In genomic region chr3:56422316-56422715, GRCh38 we compare ENCODE assay signal across 18 cellular contexts. TPM values are rescaled to one million over a fixed set of nuclear protein-coding genes. Genes with fewer than 3 reads are reported as not detected.
DNase-seq lines count a peak whose midpoint lies in the region; ATAC-seq, FAIRE-seq and TF ChIP-seq lines count a peak whose summit lies in the region.
"Had no signal": no experiment of that assay in that cellular context is flagged by ENCODE, and none has a peak within 500 bp of the region (broad histone marks: within the 10 kb centered on the region; RNA-seq: fewer than 3 reads in every experiment).

No MANE protein-coding gene starts in this region.

- H3K56ac ChIP-seq in H1 (replicated peaks; ENCODE audit: insufficient read length, low read depth, low read length): no peak overlapping the region

- no peak overlapping the region for H3K18ac ChIP-seq in H1 (ENCODE audit: extremely low read depth, low read length)

- no peak overlapping the region for H3K4ac ChIP-seq in H1 (replicated peaks; ENCODE audit: insufficient read length, low read depth, low read length)

- H2BK5ac ChIP-seq in H1 (ENCODE audit: low read depth, low read length): no peak overlapping the region

- no peaks in the 10 kb centered on the region for H3K27me3 ChIP-seq in H1 (replicated peaks in 1 of 4; ENCODE audit: control insufficient read depth in 3 of 4, extremely low read depth in 1 of 4, insufficient read depth in 3 of 4, low read length in 3 of 4)
- H3K27me3 ChIP-seq: BLaER1 had no signal

- no peak overlapping the region for H2BK120ac ChIP-seq in H1 (replicated peaks; ENCODE audit: low read depth, low read length)

- H3K79me1 ChIP-seq in H1 (ENCODE audit: low read depth, low read length): no peaks in the 10 kb centered on the region

- intact Hi-C loops in activated naive CD4-positive, alpha-beta T cell treated with anti-CD3 and anti-CD28 coated beads for 36 hours (cut with micrococcal nuclease): no loop called here

- CTCF ChIA-PET in activated naive CD4-positive, alpha-beta T cell treated with anti-CD3 and anti-CD28 coated beads for 36 hours (lab: Charles Lee): no interaction called here
- CTCF ChIA-PET in H1 (lab: Charles Lee; ENCODE audit: partially characterized antibody): interaction anchor here (0.8 to 4.1 kb wide), 8 partner anchors 9 to 83 kb away, joined by 3 to 17 read pairs (median 4); no protein-coding TSS in a partner anchor
- CTCF ChIA-PET in RWPE1 (lab: Yijun Ruan, JAX): interaction anchor here (0.8 kb wide), 1 partner anchor 15 kb away, joined by 5 read pairs; no protein-coding TSS in a partner anchor

- no peak for TF ChIP-seq POLR2A in H1 (IDR thresholded peaks at IDR 0.05; ENCODE audit: control extremely low read depth in 1 of 2, low read depth in 2 of 2, low read length in 2 of 2)

- H2AFZ ChIP-seq in H1 (ENCODE audit: low read length): no peak overlapping the region

- no peak overlapping the region for H2BK20ac ChIP-seq in H1 (ENCODE audit: low read length)

- peak; percentile 14 to 17; a peak in 2 of 4 replicates for TF ChIP-seq RAD21 in H1 (IDR thresholded peaks at IDR 0.05 in 1 of 2, conservative IDR thresholded peaks at IDR 0.05 in 1 of 2; ENCODE audit: low read depth in 2 of 2, low read length in 2 of 2)

- no peaks in the 10 kb centered on the region for H3K9me3 Mint-ChIP-seq in activated naive CD4-positive, alpha-beta T cell treated with anti-CD3 and anti-CD28 coated beads for 36 hours

- no peaks in the 10 kb centered on the region for H3K36me3 Mint-ChIP-seq in activated naive CD4-positive, alpha-beta T cell treated with anti-CD3 and anti-CD28 coated beads for 36 hours (ENCODE audit: low read depth)
- H3K36me3 Mint-ChIP-seq: CD14-positive monocyte; CD4-positive, alpha-beta memory T cell had no signal

- POLR2A ChIA-PET in H1 (lab: Charles Lee; ENCODE audit: partially characterized antibody): no interaction called here
- POLR2A ChIA-PET in RWPE1 (lab: Yijun Ruan, JAX; ENCODE audit: low non-redundant PET): no interaction called here

- H4K5ac ChIP-seq in H1 (ENCODE audit: insufficient read length, low read depth, low read length): no peak overlapping the region

- TF ChIP-seq CTCF in H1 (IDR thresholded peaks at IDR 0.05; ENCODE audit: control extremely low read depth in 1 of 3, insufficient read depth in 1 of 3, low read depth in 1 of 3, low read length in 3 of 3) (no peak), RWPE1 (conservative IDR thresholded peaks at IDR 0.05; ENCODE audit: low read depth) (no peak)

- H3K79me2 ChIP-seq in H1 (ENCODE audit: control insufficient read depth in 1 of 2, insufficient read depth in 2 of 2, low read length in 2 of 2): no peaks in the 10 kb centered on the region

- no peak for TF ChIP-seq EP300 in H1 (IDR thresholded peaks at IDR 0.05; ENCODE audit: borderline replicate concordance in 1 of 2, low read depth in 2 of 2, low read length in 2 of 2)

- H3K4me1 Mint-ChIP-seq in activated naive CD4-positive, alpha-beta T cell treated with anti-CD3 and anti-CD28 coated beads for 36 hours (ENCODE audit: low read depth): peaks cover 5% of the 10 kb centered on the region
- H3K4me1 Mint-ChIP-seq: CD14-positive monocyte had no signal

- H2BK15ac ChIP-seq in H1 (ENCODE audit: low read length): no peak overlapping the region

- H3K4me3 ChIP-seq in H1 (ENCODE audit: extremely low read depth in 1 of 4, insufficient read depth in 2 of 4, low read depth in 3 of 4, low read length in 4 of 4): no peak overlapping the region
- H3K4me3 ChIP-seq: A549, BLaER1, HAP-1 had no signal

- peaks cover 0 to 2% (median 0%) of the 10 kb centered on the region in 4 experiments; a peak in 3 of 8 replicates for H3K36me3 ChIP-seq in H1 (ENCODE audit: control insufficient read depth in 2 of 4, insufficient read depth in 4 of 4, low read length in 3 of 4)
- H3K36me3 ChIP-seq: BLaER1, HAP-1 had no signal

- DNase-seq in activated naive CD4-positive, alpha-beta T cell treated with anti-CD3 and anti-CD28 coated beads for 36 hours: no peak
- no peak for DNase-seq in activated naive CD4-positive, alpha-beta T cell treated with anti-CD3 and anti-CD28 coated beads, Interleukin-2, amount 50 U/mL, for 16 hours
- DNase-seq in RPMI8226 (peak; percentile 5), H1 (ENCODE audit: low read depth in 1 of 2, low spot score in 2 of 2) (no peak), RWPE1 (ENCODE audit: low spot score) (no peak)
- DNase-seq: CD4-positive, alpha-beta memory T cell; DMS153; DMS79; GF-D8; GOT3 had no signal

- no peaks in the 10 kb centered on the region for H3K9me3 ChIP-seq in H1 (ENCODE audit: insufficient read depth in 2 of 2, low read depth in 1 of 2, low read length in 1 of 2)
- H3K9me3 ChIP-seq: A549, BLaER1, HAP-1 had no signal

- H2AK5ac ChIP-seq in H1 (ENCODE audit: low read depth, low read length): no peak overlapping the region

- no peak overlapping the region for H2BK12ac ChIP-seq in H1 (ENCODE audit: low read depth, low read length)

- peaks cover 0 to 9% (median 0%) of the 10 kb centered on the region in 4 experiments; a peak in 1 of 7 replicates for H3K4me1 ChIP-seq in H1 (replicated peaks in 1 of 4; ENCODE audit: control insufficient read depth in 3 of 4, insufficient read depth in 4 of 4, low read length in 3 of 4)
- H3K4me1 ChIP-seq: A549, BLaER1, HAP-1 had no signal

- H4K8ac ChIP-seq in H1 (ENCODE audit: extremely low read depth, insufficient read depth, low read length): no peak overlapping the region

- no peaks in the 10 kb centered on the region for H3K23me2 ChIP-seq in H1 (ENCODE audit: low read depth, low read length)

- H3K14ac ChIP-seq in H1 (ENCODE audit: insufficient read length): no peak overlapping the region

- peaks cover 14% of the 10 kb centered on the region for H3K27me3 Mint-ChIP-seq in activated naive CD4-positive, alpha-beta T cell treated with anti-CD3 and anti-CD28 coated beads for 36 hours (ENCODE audit: low read depth)

- WGBS in H1 (ENCODE audit: extremely low coverage in 1 of 2, insufficient coverage in 1 of 2, insufficient read length in 1 of 2, insufficient replicate concordance in 2 of 2, low coverage in 1 of 2, low lambda C conversion rate in 2 of 2, missing lambda C conversion rate in 1 of 2), 2 experiments: 51% methylated on average over 2 of the region's 2 CpGs; no CpG with 5 or more reads in 1 of the 2 experiments

- H3K27ac Mint-ChIP-seq in activated naive CD4-positive, alpha-beta T cell treated with anti-CD3 and anti-CD28 coated beads for 36 hours: peak overlapping the region; percentile 5
- H3K27ac Mint-ChIP-seq: CD14-positive monocyte; CD4-positive, alpha-beta memory T cell had no signal

- H4K91ac ChIP-seq in H1 (replicated peaks; ENCODE audit: insufficient read length, low read length): no peak overlapping the region

- H3K27ac ChIP-seq in H1 (ENCODE audit: low read depth, low read length) (no peak overlapping the region), RWPE1 (no peak overlapping the region)
- H3K27ac ChIP-seq: 22Rv1, A549, BLaER1 had no signal

- H3K4me3 Mint-ChIP-seq in activated naive CD4-positive, alpha-beta T cell treated with anti-CD3 and anti-CD28 coated beads for 36 hours: no peak overlapping the region
- H3K4me3 Mint-ChIP-seq: CD14-positive monocyte; CD4-positive, alpha-beta memory T cell had no signal

- H3K23ac ChIP-seq in H1 (ENCODE audit: insufficient read length): no peak overlapping the region

- H3K4me2 ChIP-seq in H1 (ENCODE audit: insufficient read depth in 1 of 2, low read depth in 2 of 2, low read length in 2 of 2): no peak overlapping the region
- H3K4me2 ChIP-seq: A549, BLaER1 had no signal

- no peak overlapping the region for H3K9ac ChIP-seq in H1 (replicated peaks in 1 of 4; ENCODE audit: extremely low read depth in 1 of 4, low read depth in 3 of 4, low read length in 3 of 4)
- H3K9ac ChIP-seq: BLaER1 had no signal

- no peaks in the 10 kb centered on the region for H4K20me1 ChIP-seq in H1 (replicated peaks in 1 of 2; ENCODE audit: control insufficient read depth in 1 of 2, insufficient read depth in 2 of 2, low read length in 2 of 2)
- H4K20me1 ChIP-seq: BLaER1 had no signal

- ATAC-seq in HG03280 (IDR thresholded peaks at IDR 0.05; ENCODE audit: unreplicated experiment) (no peak), HG03378 (IDR thresholded peaks at IDR 0.05; ENCODE audit: unreplicated experiment) (no peak), HG02798 (IDR thresholded peaks at IDR 0.05; ENCODE audit: poor library complexity, unreplicated experiment) (no peak)
- ATAC-seq: A549 had no signal

- peak; percentile 24 for FAIRE-seq in H1 (lab: Jason Lieb, UNC)
- FAIRE-seq: A549 had no signal

TF ChIP-seq in H1, 55 proteins besides CTCF, POLR2A, EP300 and RAD21:
- TF ChIP-seq RNF2 (IDR thresholded peaks at IDR 0.05; ENCODE audit: borderline replicate concordance, low read depth, low read length, missing control alignments, poor library complexity, severe bottlenecking) (no peak), CREB1 (IDR thresholded peaks at IDR 0.05) (no peak), POLR2AphosphoS5 (IDR thresholded peaks at IDR 0.05; ENCODE audit: low read depth, low read length) (no peak), ATF2 (IDR thresholded peaks at IDR 0.05; ENCODE audit: low read length) (no peak), SAP30 (IDR thresholded peaks at IDR 0.05; ENCODE audit: insufficient read depth, insufficient replicate concordance, low read length) (no peak)
TF ChIP-seq in H1: peak in this region for 0.

RNA-seq across cellular contexts. Expression of gene ERC2, which starts 46.0 kb away (rescaled TPM):
- total RNA-seq in activated naive CD4-positive, alpha-beta T cell treated with anti-CD3 and anti-CD28 coated beads for 36 hours: under 1 TPM in 1 of 2 experiments, not detected in 1; 0.12 TPM
- total RNA-seq in H1 (2021; fragmentation: NEBNext Ultra II Directional; extraction: Animal tissue kit (Norgen Biotek cat#: 25700)): 20.9 and 22.8 TPM in 2 replicates
- polyA plus RNA-seq in H1 (2011; rRNA removed): 7.9 and 16.4 TPM in 2 replicates
- polyA plus RNA-seq in H1 (2011; cell fraction: cytosol; rRNA removed): 10.6 TPM
- polyA plus RNA-seq in H1 (2011; cell fraction: nucleus; rRNA removed): 24.1 TPM
- 7.0 to 10.6 TPM (median 8.5 TPM) in 4 replicates for polyA plus RNA-seq in H1 (2012, experiment 1 of 2)
- 2.0 TPM for polyA plus RNA-seq in H1 (2012, experiment 2 of 2)
- 5.9 TPM for polyA plus RNA-seq in H1 (2013, experiment 1 of 2)
- 5.7 TPM for polyA plus RNA-seq in H1 (2013, experiment 2 of 2)
- 131 and 152 TPM in 2 replicates for polyA minus RNA-seq in H1 (2011; rRNA and poly(A)+ RNA removed)
- polyA minus RNA-seq in H1 (2011; cell fraction: cytosol; rRNA and poly(A)+ RNA removed): 23.9 TPM
- 279 TPM for polyA minus RNA-seq in H1 (2011; cell fraction: nucleus; rRNA and poly(A)+ RNA removed)
- total RNA-seq: CD4-positive, alpha-beta memory T cell had no signal
- polyA plus RNA-seq: CD14-positive monocyte; CD4-positive, alpha-beta memory T cell had no signal

Comparison
In these comparisons a context has a peak if more than half of its experiments do, and no peak if none do; other contexts are left out.
1. RNA of gene ERC2, which starts 46.0 kb away (total RNA-seq): 20.9 to 22.8 TPM in H1; 0.12 TPM in activated naive CD4-positive, alpha-beta T cell treated with anti-CD3 and anti-CD28 coated beads for 36 hours; every median in the first group is over 10 times any median in the second.